ENCODE assay signal across 1 cellular context in genomic region chr13:46983881-46984280, GRCh38.
TF ChIP-seq lines count a peak whose summit lies in the region.

No MANE protein-coding gene starts in this region.

TF ChIP-seq in GM12878, 131 proteins besides CTCF, POLR2A, EP300 and RAD21 (continued from another document):
- TF ChIP-seq SPI1 (IDR thresholded peaks at IDR 0.05; ENCODE audit: borderline replicate concordance, insufficient read depth, low read depth, low read length) (peak; percentile 27; the same call in 1 of the 2 replicates), TCF3 (IDR thresholded peaks at IDR 0.05; ENCODE audit: borderline replicate concordance, insufficient read depth, low read depth, low read length) (0 out of 2 replicates have a peak, but pooled peaks have one; percentile 70)
